8 cellular contexts compared by ENCODE assay signal in the genomic region with DNA sequence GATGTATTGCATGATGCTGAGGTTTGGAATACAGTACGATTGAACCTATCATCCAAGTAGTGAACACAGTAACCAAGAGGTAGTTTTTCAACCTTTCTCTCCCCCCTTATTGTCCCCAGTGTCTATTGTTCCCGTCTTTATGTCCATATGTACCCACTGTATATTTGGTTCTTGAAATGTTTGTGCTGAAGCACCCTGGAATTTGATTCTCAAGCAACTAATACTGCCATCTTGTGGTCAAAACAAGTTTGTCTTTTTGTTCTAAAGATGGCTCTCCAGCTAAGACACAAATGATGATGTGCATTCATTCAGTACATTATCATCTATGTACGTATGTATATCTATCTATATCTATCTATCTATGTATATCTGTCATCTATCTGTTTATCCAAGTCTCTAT. TPM values are rescaled to one million over a fixed set of nuclear protein-coding genes. Genes with fewer than 3 reads are reported as not detected.
A peak's percentile ranks its signal among the peaks of the same experiment; 100 is the strongest.
DNase-seq lines count a peak whose midpoint lies in the region; ATAC-seq and TF ChIP-seq lines count a peak whose summit lies in the region.

No MANE protein-coding gene starts in this region.

- H3K27ac ChIP-seq in tibial nerve, result no peak overlapping the region

- WGBS in tibial nerve, 2 donors, result 19 to 27% methylated on average over 3 of the region's 3 CpGs

- no peak overlapping the region for H3K4me3 Mint-ChIP-seq in Calu3 (ENCODE audit: low read depth, unreplicated experiment)

- TF ChIP-seq CTCF in Calu3 (IDR thresholded peaks at IDR 0.05; ENCODE audit: unreplicated experiment), result peak; percentile 19
- TF ChIP-seq CTCF in tibial nerve (IDR thresholded peaks at IDR 0.05), result peak; percentile 26 to 62 (median 48)

- H3K27me3 Mint-ChIP-seq in Calu3 (ENCODE audit: unreplicated experiment), result no peaks in the 10 kb centered on the region

- no peaks in the 10 kb centered on the region for H3K9me3 ChIP-seq in tibial nerve

- TF ChIP-seq POLR2A in tibial nerve (IDR thresholded peaks at IDR 0.05), result no peak

- no peak overlapping the region for H3K27ac Mint-ChIP-seq in Calu3 (ENCODE audit: unreplicated experiment)

- intact Hi-C loops in Calu3 (cut with micrococcal nuclease; ENCODE audit: unreplicated experiment), result loop anchor here (2.0 to 10.0 kb wide), 4 partner anchors 178 to 451 kb away; partner anchors contain the start of gene PAK3

- TF ChIP-seq EP300 in tibial nerve (IDR thresholded peaks at IDR 0.05), result no peak

- H3K4me1 Mint-ChIP-seq in Calu3 (ENCODE audit: low read depth, unreplicated experiment), result no peaks in the 10 kb centered on the region

- no peak overlapping the region for H3K4me3 ChIP-seq in tibial nerve

- DNase-seq in Calu3 (no peak), NCI-H1105 treated with DMSO at 0.1 percent for 48 hours (lab: John Stamatoyannopoulos, UW) (peak; percentile 61), SW480 (ENCODE audit: low spot score) (peak; percentile 36), glomerular endothelial cell (ENCODE audit: extremely low read depth, low read depth, low spot score) (peak; percentile 12), tibial nerve (ENCODE audit: low spot score in 2 of 2) (peak in 1 of 2 donors; percentile 5), ecto neural progenitor cell (ENCODE audit: low spot score) (no peak)
- no peak for DNase-seq in stimulated activated CD4-positive, alpha-beta T cell treated with anti-CD3 and anti-CD28 coated beads, Interleukin-12 subunit alpha, Interleukin-12 subunit beta, amount 100 ng/mL, for 4 hours

- no peaks in the 10 kb centered on the region for H3K36me3 Mint-ChIP-seq in Calu3 (ENCODE audit: insufficient read depth, unreplicated experiment)

- CTCF ChIA-PET in Calu3 (lab: Charles Lee), result no interaction called here

- BruUV-seq in Calu3 (replicated peaks; lab: Mats Ljungman, UMichigan), result no TSS peak

- no peaks in the 10 kb centered on the region for H3K9me3 Mint-ChIP-seq in Calu3 (ENCODE audit: low read depth, unreplicated experiment)

- H3K27me3 ChIP-seq in tibial nerve, result peaks cover 0 to 14% of the 10 kb centered on the region in 2 donors

- H3K4me1 ChIP-seq in tibial nerve, result no peaks in the 10 kb centered on the region

- no peaks in the 10 kb centered on the region for H3K36me3 ChIP-seq in tibial nerve

- ATAC-seq in GM19351 (IDR thresholded peaks at IDR 0.05; ENCODE audit: unreplicated experiment), result peak; percentile 64

RNA-seq across cellular contexts. Expression of gene DCX, which starts 33.5 kb away (rescaled TPM):
- total RNA-seq in Calu3 (2022) (not detected in 2 replicates), glomerular endothelial cell (not detected in 2 replicates), tibial nerve (under 1 TPM in 1 of 4 donors, not detected in 3; 0.22 TPM)

Comparison
In these comparisons a context has a peak if more than half of its experiments do, and no peak if none do; other contexts are left out.
1. DNase-seq: peak in NCI-H1105 treated with DMSO at 0.1 percent for 48 hours (single experiment), SW480 (single experiment) and glomerular endothelial cell (single experiment); none in Calu3 (single experiment), ecto neural progenitor cell (single experiment) and stimulated activated CD4-positive, alpha-beta T cell treated with anti-CD3 and anti-CD28 coated beads, Interleukin-12 subunit alpha, Interleukin-12 subunit beta, amount 100 ng/mL, for 4 hours (single experiment).